9 cellular contexts compared by ENCODE assay signal in genomic region chr6:41502607-41503434, GRCh38. TPM values are rescaled to one million over a fixed set of nuclear protein-coding genes. Genes with fewer than 3 reads are reported as not detected.
DNase-seq lines count a peak whose midpoint lies in the region; ATAC-seq and TF ChIP-seq lines count a peak whose summit lies in the region.
"Had no signal": no experiment of that assay in that cellular context is flagged by ENCODE, and none has a peak within 500 bp of the region (broad histone marks: within the 10 kb centered on the region; RNA-seq: fewer than 3 reads in every experiment).

No MANE protein-coding gene starts in this region.

- peaks cover 0 to 8% (median 4%) of the 10 kb centered on the region in 7 donors for H3K9me3 Mint-ChIP-seq in CD14-positive monocyte

- 39% methylated on average over 30 of the region's 30 CpGs for WGBS in right cardiac atrium
- 17 to 37% (median 19%) methylated on average over 30 of the region's 30 CpGs for WGBS in ovary, 3 donors

- peaks cover 68 to 89% (median 70%) of the 10 kb centered on the region in 3 donors for H3K27me3 Mint-ChIP-seq in CD14-positive monocyte (ENCODE audit: low read depth in 3 of 3)

- peaks cover 18% of the 10 kb centered on the region for H3K4me1 Mint-ChIP-seq in CD14-positive monocyte

- H3K9me3 ChIP-seq in right cardiac atrium (ENCODE audit: control insufficient read depth, low read length), result no peaks in the 10 kb centered on the region
- no peaks in the 10 kb centered on the region for H3K9me3 ChIP-seq in ovary
- no peaks in the 10 kb centered on the region for H3K9me3 ChIP-seq in vagina

- no peak overlapping the region for H3K4me3 ChIP-seq in right cardiac atrium (ENCODE audit: low read length)
- H3K4me3 ChIP-seq in ovary, result peak overlapping the region; percentile 42
- no peak overlapping the region for H3K4me3 ChIP-seq in vagina

- peak overlapping the region; percentile 31 to 72 for H3K4me3 Mint-ChIP-seq in CD14-positive monocyte

- H3K36me3 ChIP-seq in ovary, result no peaks in the 10 kb centered on the region
- no peaks in the 10 kb centered on the region for H3K36me3 ChIP-seq in vagina

- TF ChIP-seq POLR2A in ovary (IDR thresholded peaks at IDR 0.05), result no peak
- TF ChIP-seq POLR2A in vagina (IDR thresholded peaks at IDR 0.05), result no peak

- no peaks in the 10 kb centered on the region for H3K27me3 ChIP-seq in right cardiac atrium (ENCODE audit: control insufficient read depth, insufficient read depth)
- no peaks in the 10 kb centered on the region for H3K27me3 ChIP-seq in ovary
- no peaks in the 10 kb centered on the region for H3K27me3 ChIP-seq in vagina

- ATAC-seq in right cardiac atrium, result peak; percentile 27 to 44

- DNase-seq in CD14-positive monocyte (ENCODE audit: low spot score) (no peak), RPMI8226 (peak; percentile 14), right cardiac atrium (peak; percentile 68 to 86 (median 82)), ovary (peak; percentile 25 to 65 (median 59)), AG20443 (ENCODE audit: low spot score) (no peak), SKM-1 treated with dmso at 0.1 percent for 144 hours (lab: John Stamatoyannopoulos, UW; ENCODE audit: unreplicated experiment) (no peak), COLO668 (lab: John Stamatoyannopoulos, UW; ENCODE audit: unreplicated experiment) (no peak), vagina (ENCODE audit: extremely low spot score in 2 of 2) (no peak)
- DNase-seq: activated effector memory CD4-positive, alpha-beta T cell treated with anti-CD3 and anti-CD28 coated beads, Interleukin-2, amount 50 U/mL, for 16 hours had no signal

- H3K36me3 Mint-ChIP-seq in CD14-positive monocyte, result peaks cover 0 to 5% of the 10 kb centered on the region in 2 donors

- no peak for TF ChIP-seq CTCF in CD14-positive monocyte (IDR thresholded peaks at IDR 0.05)
- TF ChIP-seq CTCF in ovary (IDR thresholded peaks at IDR 0.05), result no peak
- no peak for TF ChIP-seq CTCF in vagina (IDR thresholded peaks at IDR 0.05)

- H3K27ac ChIP-seq in right cardiac atrium (ENCODE audit: low read length) (no peak overlapping the region), ovary (peak overlapping the region in 1 of 2 donors; percentile 90), vagina (no peak overlapping the region)

- H3K4me1 ChIP-seq in right cardiac atrium (ENCODE audit: control insufficient read depth, insufficient read depth, low read length) (peaks cover 3% of the 10 kb centered on the region), ovary (ENCODE audit: insufficient read depth) (peaks cover 7% of the 10 kb centered on the region), vagina (peaks cover 30% of the 10 kb centered on the region)

- intact Hi-C loops in CD14-positive monocyte (cut with micrococcal nuclease) (no loop called here), right cardiac atrium (cut with DNase I) (no loop called here), ovary (cut with DNase I) (no loop called here), vagina (cut with DNase I) (loop anchor here (5.0 to 10.0 kb wide), 2 partner anchors 51 to 78 kb away; no protein-coding TSS in a partner anchor)

- TF ChIP-seq EP300 in ovary (IDR thresholded peaks at IDR 0.05), result no peak

- no peak overlapping the region for H3K27ac Mint-ChIP-seq in CD14-positive monocyte

RNA-seq across cellular contexts. Expression of gene FOXP4, which starts 43.4 kb away (rescaled TPM):
- polyA plus RNA-seq in CD14-positive monocyte (under 1 TPM; 0.62 to 0.65 TPM), right cardiac atrium (15.3 TPM), ovary (10 to 100 TPM in 1 of 2 donors, 1 to 10 TPM in 1; 2.3 to 13.3 TPM)
- total RNA-seq in right cardiac atrium (10 to 100 TPM; 21.7 to 22.5 (median 22.1) TPM), ovary (10 to 100 TPM in 5 of 7 donors, 1 to 10 TPM in 2; 4.8 to 37.4 (median 22.3) TPM), vagina (7.4 TPM)

Comparison
In these comparisons a context has a peak if more than half of its experiments do, and no peak if none do; other contexts are left out.
1. DNase-seq: peak in RPMI8226 (single experiment), right cardiac atrium (3 of 3) and ovary (5 of 5); none in CD14-positive monocyte (single experiment), AG20443 (single experiment), SKM-1 treated with dmso at 0.1 percent for 144 hours (single experiment), COLO668 (single experiment) and vagina (0 of 2).